ENCODE assay signal across 1 cellular context in genomic region chr11:17573526-17573925, GRCh38.
TF ChIP-seq lines count a peak whose summit lies in the region.

No MANE protein-coding gene starts in this region.

TF ChIP-seq in WTC11, 78 proteins besides CTCF, POLR2A, EP300 and RAD21 (continued from another document):
- TF ChIP-seq AR (CRISPR knock-in tag; IDR thresholded peaks at IDR 0.05) (no peak), ARID4B (CRISPR knock-in tag; IDR thresholded peaks at IDR 0.05; ENCODE audit: borderline replicate concordance) (no peak), TP53 (CRISPR knock-in tag; IDR thresholded peaks at IDR 0.05) (no peak), IRF1 (CRISPR knock-in tag; IDR thresholded peaks at IDR 0.05) (no peak)
TF ChIP-seq in WTC11: peak in this region for 0.
